In the genomic region with DNA sequence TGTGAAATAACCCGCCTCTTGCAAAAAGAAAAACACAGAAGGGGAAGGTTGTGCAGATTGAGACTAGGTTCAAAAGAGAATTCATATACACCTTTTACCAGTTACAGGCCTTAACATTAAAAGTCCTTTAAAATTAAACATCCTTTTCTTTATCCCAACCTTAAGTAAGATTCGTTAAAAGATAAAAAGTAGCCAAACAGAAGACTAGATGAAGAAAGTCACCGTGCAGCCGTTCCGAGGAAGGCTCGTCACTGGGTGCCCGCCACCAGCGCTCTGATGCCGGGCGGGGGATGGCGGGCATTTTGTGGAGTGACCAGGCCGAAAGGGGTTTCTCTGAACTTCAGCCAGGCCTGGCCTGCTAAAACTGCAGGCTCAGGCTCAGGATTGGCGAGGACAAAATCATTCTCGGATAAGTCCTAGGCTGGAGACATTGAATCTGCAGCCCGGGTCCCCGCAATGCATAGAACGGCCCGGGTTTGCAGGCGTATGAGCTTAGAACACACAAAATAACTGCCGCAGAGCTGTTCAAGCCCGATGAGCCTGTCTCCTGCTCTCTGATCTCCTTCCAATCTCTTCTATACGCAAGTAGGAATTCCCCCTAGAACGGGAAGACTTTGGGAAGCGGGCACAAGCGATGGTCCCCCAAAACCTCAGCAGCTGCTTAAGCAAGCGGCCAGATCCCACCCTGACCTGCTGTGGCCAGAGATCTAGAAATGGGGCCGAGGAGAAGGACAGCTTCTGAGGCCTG, we compare ENCODE assay signal across 14 cellular contexts. TPM values are rescaled to one million over a fixed set of nuclear protein-coding genes. Genes with fewer than 3 reads are reported as not detected.
DNase-seq lines count a peak whose midpoint lies in the region; ATAC-seq, FAIRE-seq and TF ChIP-seq lines count a peak whose summit lies in the region.
"Had no signal": no experiment of that assay in that cellular context is flagged by ENCODE, and none has a peak within 500 bp of the region (broad histone marks: within the 10 kb centered on the region; RNA-seq: fewer than 3 reads in every experiment).

No MANE protein-coding gene starts in this region.

- no peaks in the 10 kb centered on the region for H3K79me2 ChIP-seq in H1 (ENCODE audit: control insufficient read depth in 1 of 2, insufficient read depth in 2 of 2, low read length in 2 of 2)
- no peaks in the 10 kb centered on the region for H3K79me2 ChIP-seq in mesendoderm (ENCODE audit: control insufficient read depth, insufficient read depth, low read length)

- CTCF ChIA-PET in H1 (lab: Charles Lee; ENCODE audit: partially characterized antibody), result interaction anchor here (0.9 to 2.5 kb wide), 9 partner anchors 8 to 238 kb away, joined by 3 to 14 read pairs (median 5); no protein-coding TSS in a partner anchor

- H3K14ac ChIP-seq in H1 (ENCODE audit: insufficient read length), result no peak overlapping the region

- H3K9me3 ChIP-seq in H1 (ENCODE audit: insufficient read depth in 2 of 2, low read depth in 1 of 2, low read length in 1 of 2), result no peaks in the 10 kb centered on the region; a peak in 1 of 4 replicates

- ATAC-seq in HG03025 (IDR thresholded peaks at IDR 0.05; ENCODE audit: low FRiP score, unreplicated experiment), result no peak
- no peak for ATAC-seq in HG03159 (IDR thresholded peaks at IDR 0.05; ENCODE audit: unreplicated experiment)

- H2BK12ac ChIP-seq in H1 (ENCODE audit: low read depth, low read length), result peak overlapping the region; percentile 19; the same call in 1 of the 2 replicates

- no peak for DNase-seq in AG10803 (ENCODE audit: low read depth)
- peak; percentile 63 for DNase-seq in H7
- DNase-seq in H1 (ENCODE audit: low read depth in 1 of 2, low spot score in 2 of 2), result no peak
- peak; percentile 47 for DNase-seq in mesendoderm
- no peak for DNase-seq in NCI-H1417 treated with DMSO at 0.1 percent for 48 hours (lab: John Stamatoyannopoulos, UW)
- DNase-seq in NCI-H345 treated with DMSO at 0.1 percent for 48 hours (lab: John Stamatoyannopoulos, UW; ENCODE audit: unreplicated experiment), result no peak
- DNase-seq: activated CD8-positive, alpha-beta memory T cell treated with anti-CD3 and anti-CD28 coated beads for 24 hours; hippocampal formation; KG1; stimulated activated CD4-positive, alpha-beta T cell treated with anti-CD3 and anti-CD28 coated beads, Interleukin-2, amount 100 ng/mL, for 48 hours; T1000 had no signal

- H3K4ac ChIP-seq in H1 (replicated peaks; ENCODE audit: insufficient read length, low read depth, low read length) (no peak overlapping the region), mesendoderm (ENCODE audit: low read depth, low read length) (no peak overlapping the region)

- TF ChIP-seq CTCF in AG10803 (conservative IDR thresholded peaks at IDR 0.05; ENCODE audit: low read length) (no peak), H1 (IDR thresholded peaks at IDR 0.05; ENCODE audit: control extremely low read depth in 1 of 3, insufficient read depth in 1 of 3, low read depth in 1 of 3, low read length in 3 of 3) (no peak)

- no peak for TF ChIP-seq POLR2A in H1 (IDR thresholded peaks at IDR 0.05; ENCODE audit: control extremely low read depth in 1 of 2, low read depth in 2 of 2, low read length in 2 of 2)

- TF ChIP-seq EP300 in H1 (IDR thresholded peaks at IDR 0.05; ENCODE audit: borderline replicate concordance in 1 of 2, low read depth in 2 of 2, low read length in 2 of 2), result no peak

- no peak for TF ChIP-seq RAD21 in H1 (IDR thresholded peaks at IDR 0.05 in 1 of 2, conservative IDR thresholded peaks at IDR 0.05 in 1 of 2; ENCODE audit: low read depth in 2 of 2, low read length in 2 of 2)

- H3K4me3 ChIP-seq in AG10803 (ENCODE audit: low read length), result peak overlapping the region; percentile 74
- no peak overlapping the region for H3K4me3 ChIP-seq in H7 (ENCODE audit: insufficient read depth, low read depth, low read length)
- peak overlapping the region in 1 of 4 experiments; percentile 29; a peak in 2 of 8 replicates for H3K4me3 ChIP-seq in H1 (ENCODE audit: extremely low read depth in 1 of 4, insufficient read depth in 2 of 4, low read depth in 3 of 4, low read length in 4 of 4)
- H3K4me3 ChIP-seq in mesendoderm (ENCODE audit: low read length), result no peak overlapping the region

- H2BK15ac ChIP-seq in H1 (ENCODE audit: low read length), result no peak overlapping the region
- H2BK15ac ChIP-seq in mesendoderm (replicated peaks; ENCODE audit: low read depth), result no peak overlapping the region

- H3K9ac ChIP-seq in H1 (replicated peaks in 1 of 4; ENCODE audit: extremely low read depth in 1 of 4, low read depth in 3 of 4, low read length in 3 of 4) (no peak overlapping the region), mesendoderm (ENCODE audit: low read length) (peak overlapping the region; percentile 18)

- H2AFZ ChIP-seq in H1 (ENCODE audit: low read length), result no peak overlapping the region

- H3K4me2 ChIP-seq in H1 (ENCODE audit: insufficient read depth in 1 of 2, low read depth in 2 of 2, low read length in 2 of 2) (peak overlapping the region; percentile 57 to 72), mesendoderm (ENCODE audit: low read length) (no peak overlapping the region)

- H4K20me1 ChIP-seq in H1 (replicated peaks in 1 of 2; ENCODE audit: control insufficient read depth in 1 of 2, insufficient read depth in 2 of 2, low read length in 2 of 2), result peaks cover 18 to 36% of the 10 kb centered on the region in 2 experiments

- H3K79me1 ChIP-seq in H1 (ENCODE audit: low read depth, low read length) (no peaks in the 10 kb centered on the region), mesendoderm (ENCODE audit: low read length) (no peaks in the 10 kb centered on the region)

- no peak overlapping the region for H2BK120ac ChIP-seq in H1 (replicated peaks; ENCODE audit: low read depth, low read length)
- H2BK120ac ChIP-seq in mesendoderm (ENCODE audit: low read depth, low read length), result no peak overlapping the region

- no peak overlapping the region for H3K56ac ChIP-seq in H1 (replicated peaks; ENCODE audit: insufficient read length, low read depth, low read length)
- peak overlapping the region; percentile 61 for H3K56ac ChIP-seq in mesendoderm (ENCODE audit: low read length)

- H3K36me3 ChIP-seq in H7 (replicated peaks; ENCODE audit: control insufficient read depth, insufficient read depth, low read length), result no peaks in the 10 kb centered on the region
- no peaks in the 10 kb centered on the region; a peak in 1 of 8 replicates for H3K36me3 ChIP-seq in H1 (ENCODE audit: control insufficient read depth in 2 of 4, insufficient read depth in 4 of 4, low read length in 3 of 4)
- H3K36me3 ChIP-seq in mesendoderm (ENCODE audit: control insufficient read depth, insufficient read depth, low read length), result no peaks in the 10 kb centered on the region

- H2BK5ac ChIP-seq in H1 (ENCODE audit: low read depth, low read length), result no peak overlapping the region
- no peak overlapping the region for H2BK5ac ChIP-seq in mesendoderm (ENCODE audit: low read length)

- peak overlapping the region; percentile 21; the same call in 1 of the 2 replicates for H4K8ac ChIP-seq in H1 (ENCODE audit: extremely low read depth, insufficient read depth, low read length)
- no peak overlapping the region for H4K8ac ChIP-seq in mesendoderm (ENCODE audit: low read depth, low read length)

- POLR2A ChIA-PET in H1 (lab: Charles Lee; ENCODE audit: partially characterized antibody), result interaction anchor here (0.7 kb wide), 1 partner anchor 279 kb away, joined by 3 read pairs; a partner anchor contains a TSS

- FAIRE-seq in H1 (lab: Jason Lieb, UNC), result no peak
- FAIRE-seq: GM12891 had no signal

- H3K23ac ChIP-seq in H1 (ENCODE audit: insufficient read length) (no peak overlapping the region), mesendoderm (ENCODE audit: low read length) (no peak overlapping the region)

- H3K4me1 ChIP-seq in H1 (replicated peaks in 1 of 4; ENCODE audit: control insufficient read depth in 3 of 4, insufficient read depth in 4 of 4, low read length in 3 of 4) (peaks cover 13 to 53% (median 32%) of the 10 kb centered on the region in 4 experiments), mesendoderm (ENCODE audit: control insufficient read depth, low read depth, low read length) (peaks cover 5% of the 10 kb centered on the region)

- peak overlapping the region; percentile 48; the same call in 1 of the 2 replicates for H2BK20ac ChIP-seq in H1 (ENCODE audit: low read length)

- H2AK5ac ChIP-seq in H1 (ENCODE audit: low read depth, low read length) (no peak overlapping the region), mesendoderm (ENCODE audit: low read length) (no peak overlapping the region)

- H3K18ac ChIP-seq in H1 (ENCODE audit: extremely low read depth, low read length), result no peak overlapping the region
- no peak overlapping the region for H3K18ac ChIP-seq in mesendoderm (ENCODE audit: low read length)

- H3K27me3 ChIP-seq in H7 (ENCODE audit: control insufficient read depth, insufficient read depth, low read length) (peaks cover 100% of the 10 kb centered on the region), H1 (replicated peaks in 1 of 4; ENCODE audit: control insufficient read depth in 3 of 4, extremely low read depth in 1 of 4, insufficient read depth in 3 of 4, low read length in 3 of 4) (peaks cover 98 to 100% (median 100%) of the 10 kb centered on the region in 4 experiments), mesendoderm (ENCODE audit: insufficient read depth, low read length, poor library complexity) (peaks cover 87% of the 10 kb centered on the region)

- no peak overlapping the region for H4K91ac ChIP-seq in H1 (replicated peaks; ENCODE audit: insufficient read length, low read length)

- H4K5ac ChIP-seq in H1 (ENCODE audit: insufficient read length, low read depth, low read length) (no peak overlapping the region), mesendoderm (ENCODE audit: low read length) (no peak overlapping the region)

- H3K27ac ChIP-seq in H1 (ENCODE audit: low read depth, low read length) (no peak overlapping the region), mesendoderm (ENCODE audit: low read depth, low read length) (no peak overlapping the region)

- no peaks in the 10 kb centered on the region for H3K23me2 ChIP-seq in H1 (ENCODE audit: low read depth, low read length)

- 6% methylated on average over 27 of the region's 27 CpGs; no CpG with 5 or more reads in 1 of the 2 experiments for WGBS in H1 (ENCODE audit: extremely low coverage in 1 of 2, insufficient coverage in 1 of 2, insufficient read length in 1 of 2, insufficient replicate concordance in 2 of 2, low coverage in 1 of 2, low lambda C conversion rate in 2 of 2, missing lambda C conversion rate in 1 of 2), 2 experiments
- no CpG with 5 or more reads among the region's 27 CpGs for WGBS in mesendoderm (ENCODE audit: extremely low coverage, insufficient coverage, low lambda C conversion rate)

RNA-seq across cellular contexts. Expression of a gene that starts 1.3 kb away (rescaled TPM):
- not detected in 2 replicates for total RNA-seq in H7 (2014; rRNA removed; shearing (Covaris generic))
- 0.08 TPM in 1 of 2 replicates, not detected in the other for total RNA-seq in H1 (2021; fragmentation: NEBNext Ultra II Directional; extraction: Animal tissue kit (Norgen Biotek cat#: 25700))
- polyA plus RNA-seq in H1 (2011; rRNA removed), result 0.05 TPM in 1 of 2 replicates, not detected in the other
- polyA plus RNA-seq in H1 (2011; cell fraction: cytosol; rRNA removed), result not detected
- not detected for polyA plus RNA-seq in H1 (2011; cell fraction: nucleus; rRNA removed)
- polyA plus RNA-seq in H1 (2012, experiment 1 of 2), result 0.13 TPM in 1 of 4 replicates, not detected in the others
- polyA plus RNA-seq in H1 (2012, experiment 2 of 2), result not detected
- polyA plus RNA-seq in H1 (2013, experiment 1 of 2), result 0.08 TPM
- polyA plus RNA-seq in H1 (2013, experiment 2 of 2), result 0.09 TPM
- polyA minus RNA-seq in H1 (2011; rRNA and poly(A)+ RNA removed), result not detected in 2 replicates
- polyA minus RNA-seq in H1 (2011; cell fraction: cytosol; rRNA and poly(A)+ RNA removed), result not detected
- polyA minus RNA-seq in H1 (2011; cell fraction: nucleus; rRNA and poly(A)+ RNA removed), result not detected
- polyA plus RNA-seq in mesendoderm (2013, experiment 1 of 2), result 0.10 TPM
- polyA plus RNA-seq in mesendoderm (2013, experiment 2 of 2), result 0.13 TPM

Comparison
In these comparisons a context has a peak if more than half of its experiments do, and no peak if none do; other contexts are left out.
1. DNase-seq: peak in H7 (single experiment) and mesendoderm (single experiment); none in AG10803 (single experiment), H1 (0 of 2), NCI-H1417 treated with DMSO at 0.1 percent for 48 hours (single experiment) and NCI-H345 treated with DMSO at 0.1 percent for 48 hours (single experiment).